ENCODE assay signal across 8 cellular contexts in genomic region chr9:127214421-127215265, GRCh38. TPM values are rescaled to one million over a fixed set of nuclear protein-coding genes. Genes with fewer than 3 reads are reported as not detected.
A peak's percentile ranks its signal among the peaks of the same experiment; 100 is the strongest.
DNase-seq lines count a peak whose midpoint lies in the region; ATAC-seq and TF ChIP-seq lines count a peak whose summit lies in the region.

No MANE protein-coding gene starts in this region.

- H3K36me3 ChIP-seq in liver (ENCODE audit: control insufficient read depth in 4 of 4, insufficient read depth in 3 of 4, low read depth in 1 of 4, low read length in 3 of 4), result no peaks in the 10 kb centered on the region

- no peak overlapping the region for H3K27ac ChIP-seq in liver (ENCODE audit: low read depth in 1 of 2, low read length in 2 of 2)

- ATAC-seq in GM19328 (IDR thresholded peaks at IDR 0.05; ENCODE audit: unreplicated experiment), result no peak

- H3K4me3 ChIP-seq in liver (ENCODE audit: low read depth in 1 of 3, low read length in 3 of 3), result no peak overlapping the region

- TF ChIP-seq CTCF in liver (IDR thresholded peaks at IDR 0.05; ENCODE audit: low read depth, low read length, missing input control), result peak; percentile 82

- TF ChIP-seq RAD21 in liver (IDR thresholded peaks at IDR 0.05), result peak; percentile 90 to 95

- peaks cover 0 to 14% (median 8%) of the 10 kb centered on the region in 4 donors for H3K4me1 ChIP-seq in liver (ENCODE audit: control insufficient read depth in 4 of 4, insufficient read depth in 4 of 4, low read length in 3 of 4)

- WGBS in liver, result 28% methylated on average over 6 of the region's 6 CpGs

- peak; percentile 51 for DNase-seq in activated gamma-delta T cell treated with Interleukin-2 at 50 U/mL for 16 hours
- no peak for DNase-seq in activated gamma-delta T cell (lab: John Stamatoyannopoulos, UW)
- peak; percentile 69 for DNase-seq in NCI-H2029 (lab: John Stamatoyannopoulos, UW)
- DNase-seq in activated CD4-positive, CD25-positive, alpha-beta regulatory T cell (lab: John Stamatoyannopoulos, UW), result peak; percentile 22 to 39 (median 29)
- DNase-seq in cerebellar cortex (ENCODE audit: low spot score), result peak; percentile 83
- peak; percentile 28 for DNase-seq in stimulated activated CD8-positive, alpha-beta memory T cell treated with anti-CD3 and anti-CD28 coated beads, Interleukin-4, amount 100 ng/mL, for 1 hour (ENCODE audit: low read depth in 2 of 2, low spot score in 1 of 2)

- H3K27me3 ChIP-seq in liver (ENCODE audit: control insufficient read depth in 4 of 4, insufficient read depth in 4 of 4, low read length in 3 of 4), result no peaks in the 10 kb centered on the region

- no peaks in the 10 kb centered on the region for H3K9me3 ChIP-seq in liver (ENCODE audit: control insufficient read depth in 4 of 4, low read length in 3 of 4)

- no peak overlapping the region for H3K9ac ChIP-seq in liver (ENCODE audit: low read depth in 1 of 2, low read length in 2 of 2)

TF ChIP-seq in liver, 16 proteins besides CTCF, POLR2A, EP300 and RAD21:
- TF ChIP-seq YY1 (IDR thresholded peaks at IDR 0.05) (peak; percentile 30), FOXA2 (IDR thresholded peaks at IDR 0.05) (peak; percentile 56), RXRA (IDR thresholded peaks at IDR 0.05) (peak in 1 of 2 donors; percentile 17), EGR1 (IDR thresholded peaks at IDR 0.05; ENCODE audit: low read depth in 2 of 2) (no peak), NR2F2 (IDR thresholded peaks at IDR 0.05) (no peak)

RNA-seq across cellular contexts. Expression of gene GARNL3, which starts 49.9 kb away (rescaled TPM):
- 1 to 10 TPM in 1 of 2 donors, under 1 TPM in 1; 0.89 to 6.7 TPM for total RNA-seq in liver
- 1 to 10 TPM; 1.1 to 5.9 TPM for polyA plus RNA-seq in liver
